Comparison of ENCODE assay signal across 20 cellular contexts in genomic region chr4:148757171-148757570, GRCh38.
A peak's percentile ranks its signal among the peaks of the same experiment; 100 is the strongest.
DNase-seq lines count a peak whose midpoint lies in the region; ATAC-seq and TF ChIP-seq lines count a peak whose summit lies in the region.
"Had no signal": no experiment of that assay in that cellular context is flagged by ENCODE, and none has a peak within 500 bp of the region (broad histone marks: within the 10 kb centered on the region; RNA-seq: fewer than 3 reads in every experiment).

No MANE protein-coding gene starts in this region.

- BruUV-seq in mammary epithelial cell (replicated peaks; lab: Mats Ljungman, UMichigan), result no TSS peak

- intact Hi-C loops in mammary epithelial cell (cut with micrococcal nuclease), result no loop called here
- intact Hi-C loops in breast epithelium (cut with DNase I; ENCODE audit: low total_unique reads), result no loop called here
- intact Hi-C loops in adrenal gland (cut with DNase I), result no loop called here

- TF ChIP-seq CTCF in mammary epithelial cell (conservative IDR thresholded peaks at IDR 0.05 in 1 of 2, IDR thresholded peaks at IDR 0.05 in 1 of 2; ENCODE audit: extremely low read depth in 1 of 2, insufficient read depth in 1 of 2, low read depth in 1 of 2, low read length in 2 of 2) (no peak), breast epithelium (IDR thresholded peaks at IDR 0.05) (no peak), brain microvascular endothelial cell (IDR thresholded peaks at IDR 0.05; ENCODE audit: low read depth, low read length, missing control alignments) (no peak), epithelial cell of esophagus (IDR thresholded peaks at IDR 0.05; ENCODE audit: insufficient read depth, low read depth, low read length, missing control alignments) (no peak), adrenal gland (IDR thresholded peaks at IDR 0.05) (no peak)

- no peak overlapping the region for H3K9ac ChIP-seq in mammary epithelial cell (ENCODE audit: insufficient read depth, low read length)
- H3K9ac ChIP-seq: GM23248 had no signal

- DNase-seq in mammary epithelial cell (peak; percentile 42), breast epithelium (ENCODE audit: low spot score in 2 of 2) (no peak), brain microvascular endothelial cell (peak; percentile 0), epithelial cell of esophagus (ENCODE audit: low read depth) (peak; percentile 63), kidney tubule cell (ENCODE audit: low spot score) (peak; percentile 67), DMS 273 treated with DMSO at 0.1 percent for 48 hours (lab: John Stamatoyannopoulos, UW) (no peak), adrenal gland (no peak)
- DNase-seq: AML-193; Caco-2; CD4-positive, alpha-beta T cell; DMS153; DMS79; GM23248 had no signal

- no peaks in the 10 kb centered on the region for H4K20me1 ChIP-seq in mammary epithelial cell (ENCODE audit: insufficient read depth, low read length)

- no peaks in the 10 kb centered on the region for H3K79me2 ChIP-seq in mammary epithelial cell (ENCODE audit: insufficient read depth, low read length)

- no peak overlapping the region for H3K4me2 ChIP-seq in mammary epithelial cell (ENCODE audit: insufficient read depth, low read depth, low read length)
- H3K4me2 ChIP-seq: A549 had no signal

- ATAC-seq in GM21529 (IDR thresholded peaks at IDR 0.05; ENCODE audit: unreplicated experiment), result no peak
- ATAC-seq: A549, GM12878 had no signal

- peaks cover 2% of the 10 kb centered on the region for H3K27me3 ChIP-seq in mammary epithelial cell (ENCODE audit: insufficient read depth, low read length)
- no peaks in the 10 kb centered on the region for H3K27me3 ChIP-seq in breast epithelium
- H3K27me3 ChIP-seq in brain microvascular endothelial cell (replicated peaks), result no peaks in the 10 kb centered on the region
- H3K27me3 ChIP-seq in adrenal gland, result no peaks in the 10 kb centered on the region

- no peak overlapping the region for H2AFZ ChIP-seq in mammary epithelial cell (ENCODE audit: low read depth, low read length)
- H2AFZ ChIP-seq: GM23248 had no signal

- H3K9me3 ChIP-seq in mammary epithelial cell (replicated peaks; ENCODE audit: insufficient read depth, low read length), result no peaks in the 10 kb centered on the region
- peaks cover 0 to 17% of the 10 kb centered on the region in 2 donors for H3K9me3 ChIP-seq in breast epithelium
- no peaks in the 10 kb centered on the region for H3K9me3 ChIP-seq in adrenal gland (replicated peaks in 1 of 3)
- H3K9me3 ChIP-seq: A549, Caco-2, HAP-1 had no signal

- in situ Hi-C loops in mammary epithelial cell (cut with MboI; ENCODE audit: low sequenced_read_pairs in 2 of 2) (no loop called here), brain microvascular endothelial cell (cut with HindIII; ENCODE audit: low pct_ligation_motif_present, low sequenced_read_pairs) (no loop called here)

- H3K4me1 ChIP-seq in mammary epithelial cell (ENCODE audit: insufficient read depth, low read length), result no peaks in the 10 kb centered on the region
- no peaks in the 10 kb centered on the region for H3K4me1 ChIP-seq in breast epithelium
- H3K4me1 ChIP-seq in adrenal gland (replicated peaks in 1 of 2), result no peaks in the 10 kb centered on the region
- H3K4me1 ChIP-seq: A549, Caco-2, HAP-1 had no signal

- CTCF ChIA-PET in mammary epithelial cell (lab: Charles Lee; ENCODE audit: low non-redundant PET), result no interaction called here

- H3K4me3 ChIP-seq in mammary epithelial cell (replicated peaks in 1 of 3; ENCODE audit: insufficient read depth in 1 of 3, low read depth in 2 of 3, low read length in 3 of 3), result no peak overlapping the region
- H3K4me3 ChIP-seq in breast epithelium, result no peak overlapping the region
- no peak overlapping the region for H3K4me3 ChIP-seq in brain microvascular endothelial cell (ENCODE audit: low read depth, low read length)
- no peak overlapping the region for H3K4me3 ChIP-seq in epithelial cell of esophagus (ENCODE audit: low read length)
- no peak overlapping the region for H3K4me3 ChIP-seq in adrenal gland
- H3K4me3 ChIP-seq: A549, GM12878, GM23248, HAP-1 had no signal

- dilution Hi-C loops in mammary epithelial cell (cut with HindIII; ENCODE audit: low sequenced_read_pairs), result no loop called here

- no peak overlapping the region for H3K27ac ChIP-seq in mammary epithelial cell (ENCODE audit: insufficient read depth, low read depth, low read length)
- no peak overlapping the region for H3K27ac ChIP-seq in breast epithelium
- no peak overlapping the region for H3K27ac ChIP-seq in brain microvascular endothelial cell
- H3K27ac ChIP-seq in adrenal gland, result no peak overlapping the region
- H3K27ac ChIP-seq: 22Rv1, A549, C4-2B, GM23248, HL-60 had no signal

- H3K36me3 ChIP-seq in mammary epithelial cell (ENCODE audit: insufficient read depth, low read length) (no peaks in the 10 kb centered on the region), breast epithelium (no peaks in the 10 kb centered on the region), brain microvascular endothelial cell (replicated peaks) (no peaks in the 10 kb centered on the region), adrenal gland (replicated peaks in 1 of 2) (no peaks in the 10 kb centered on the region)
- H3K36me3 ChIP-seq: HAP-1 had no signal

- 78% methylated on average over 1 of the region's 1 CpG for WGBS in mammary epithelial cell (ENCODE audit: low coverage, missing lambda C conversion rate)
- 73 to 89% (median 80%) methylated on average over 1 of the region's 1 CpG for WGBS in adrenal gland, 4 donors

- TF ChIP-seq POLR2A in breast epithelium (IDR thresholded peaks at IDR 0.05) (no peak), adrenal gland (IDR thresholded peaks at IDR 0.05) (no peak)

Comparison
In these comparisons a context has a peak if more than half of its experiments do, and no peak if none do; other contexts are left out.
1. DNase-seq: peak in mammary epithelial cell (single experiment), brain microvascular endothelial cell (single experiment), epithelial cell of esophagus (single experiment) and kidney tubule cell (single experiment); none in breast epithelium (0 of 2), DMS 273 treated with DMSO at 0.1 percent for 48 hours (single experiment) and adrenal gland (0 of 7).